Comparison of ENCODE assay signal across 30 cellular contexts in genomic region chr2:164763431-164763830, GRCh38.
"Had no signal": no experiment of that assay in that cellular context is flagged by ENCODE, and none has a peak within 500 bp of the region (broad histone marks: within the 10 kb centered on the region; RNA-seq: fewer than 3 reads in every experiment).

No MANE protein-coding gene starts in this region.

- H3K4me1 ChIP-seq: breast epithelium, gastrocnemius medialis had no signal

- H3K9me3 ChIP-seq: ascending aorta, breast epithelium, gastrocnemius medialis, heart left ventricle had no signal

- H3K27ac ChIP-seq: ascending aorta, breast epithelium, cardiac muscle cell, coronary artery, dorsolateral prefrontal cortex, gastrocnemius medialis, heart left ventricle, WERI-Rb-1 had no signal

- H3K27me3 ChIP-seq: ascending aorta, breast epithelium, cardiac muscle cell, dorsolateral prefrontal cortex, gastrocnemius medialis, heart left ventricle had no signal

- H3K4me3 ChIP-seq: ascending aorta, breast epithelium, cardiac muscle cell, coronary artery, dorsolateral prefrontal cortex, gastrocnemius medialis, heart left ventricle had no signal

- DNase-seq: activated CD4-positive, alpha-beta T cell treated with anti-CD3 and anti-CD28 coated beads for 36 hours; activated CD4-positive, alpha-beta T cell treated with anti-CD3 and anti-CD28 coated beads, Interleukin-2, amount 10 ng/mL, durations not matched to agents 24 days and 14 days; activated CD4-positive, alpha-beta T cell treated with anti-CD3 and anti-CD28 coated beads, Interleukin-2, amount 50 U/mL, for 4 hours; activated CD4-positive, CD25-positive, alpha-beta regulatory T cell; activated CD4-positive, CD25-positive, alpha-beta regulatory T cell treated with anti-CD3 and anti-CD28 coated beads, Interleukin-2, amount 50 U/mL, for 72 hours; activated CD8-positive, alpha-beta memory T cell treated with anti-CD3 and anti-CD28 coated beads, Interleukin-2, amount 10 ng/mL, durations not matched to agents 7 days and 5 days; activated CD8-positive, alpha-beta memory T cell treated with anti-CD3 and anti-CD28 coated beads, Interleukin-2, amount 50 U/mL, for 4 hours; activated CD8-positive, alpha-beta T cell treated with anti-CD3 and anti-CD28 coated beads, Interleukin-2, amount 10 ng/mL, durations not matched to agents 7 days and 5 days; activated gamma-delta T cell; activated naive CD4-positive, alpha-beta T cell; activated naive CD4-positive, alpha-beta T cell treated with anti-CD3 and anti-CD28 coated beads, Interleukin-2, amount 10 ng/mL, durations not matched to agents 7 days and 5 days; activated naive CD8-positive, alpha-beta T cell treated with anti-CD3 and anti-CD28 coated beads, Interleukin-2, amount 10 ng/mL, durations not matched to agents 7 days and 5 days; activated T-cell treated with anti-CD3 and anti-CD28 coated beads, Interleukin-2, amount 50 U/mL, for 1 hour; activated T-cell treated with anti-CD3 and anti-CD28 coated beads, Interleukin-2, amount 50 U/mL, for 72 hours; dorsolateral prefrontal cortex; effector memory CD4-positive, alpha-beta T cell; endodermal cell; foreskin fibroblast; gastrocnemius medialis; glutamatergic neuron; heart left ventricle; T-cell; T-helper 9 cell; WERI-Rb-1 had no signal

- H3K36me3 ChIP-seq: ascending aorta, breast epithelium, cardiac muscle cell, gastrocnemius medialis, heart left ventricle, WERI-Rb-1 had no signal

- ATAC-seq: activated CD4-positive, alpha-beta T cell treated with anti-CD3 and anti-CD28 coated beads for 36 hours; activated CD8-positive, alpha-beta memory T cell treated with anti-CD3 and anti-CD28 coated beads, Interleukin-2, amount 10 ng/mL, durations not matched to agents 7 days and 5 days; activated CD8-positive, alpha-beta T cell treated with anti-CD3 and anti-CD28 coated beads, Interleukin-2, amount 10 ng/mL, durations not matched to agents 7 days and 5 days; activated naive CD4-positive, alpha-beta T cell treated with anti-CD3 and anti-CD28 coated beads, Interleukin-2, amount 50 U/mL, for 72 hours; activated T-cell treated with anti-CD3 and anti-CD28 coated beads, Interleukin-2, amount 50 U/mL, for 72 hours; esophagus mucosa; gastrocnemius medialis; heart left ventricle; T-cell had no signal
